Comparison of ENCODE assay signal across 7 cellular contexts in the genomic region with DNA sequence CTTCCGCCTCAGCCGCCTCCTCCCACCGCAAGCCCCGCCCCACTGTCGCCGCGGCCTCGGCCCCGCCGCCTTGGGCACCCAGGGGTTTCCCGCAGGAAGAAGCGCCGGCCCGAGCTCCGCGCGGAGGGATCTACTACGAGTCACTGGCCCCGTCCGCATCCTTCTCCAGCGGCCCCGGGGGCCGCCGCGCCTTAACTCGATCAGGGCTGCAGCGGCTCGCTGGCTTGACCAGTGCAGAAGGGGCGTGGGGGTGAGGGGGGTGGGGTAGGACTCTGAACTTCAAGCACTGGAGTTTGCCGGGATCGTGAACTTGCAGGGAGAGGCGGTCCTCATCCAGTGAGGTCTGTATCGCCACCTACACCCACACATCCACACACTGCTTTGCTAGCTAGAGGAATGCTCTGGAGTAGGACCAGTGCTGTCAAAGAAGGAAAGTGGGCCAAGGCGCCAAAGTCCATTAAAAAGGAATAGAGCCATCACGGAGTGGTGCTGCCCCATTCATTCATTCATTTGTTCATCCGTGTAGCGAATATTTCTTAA.
DNase-seq lines count a peak whose midpoint lies in the region; ATAC-seq and TF ChIP-seq lines count a peak whose summit lies in the region.
"Not testable (repeated sequence)": the region's sequence is repeated elsewhere in the genome, so short reads cannot be mapped to it uniquely, and the experiment has no call there.

No MANE protein-coding gene starts in this region.

- not testable (repeated sequence) for H3K36me3 Mint-ChIP-seq in WTC11; activated naive CD8-positive, alpha-beta T cell treated with anti-CD3 and anti-CD28 coated beads, Interleukin-2, amount 10 ng/mL, durations not matched to agents 7 days and 5 days; memory B cell

- H3K27me3 Mint-ChIP-seq in WTC11 (ENCODE audit: low read depth); activated naive CD8-positive, alpha-beta T cell treated with anti-CD3 and anti-CD28 coated beads, Interleukin-2, amount 10 ng/mL, durations not matched to agents 7 days and 5 days; memory B cell: not testable (repeated sequence)

- POLR2A ChIA-PET in WTC11 (lab: Charles Lee); activated naive CD8-positive, alpha-beta T cell treated with anti-CD3 and anti-CD28 coated beads, Interleukin-2, amount 10 ng/mL, durations not matched to agents 7 days and 5 days (lab: Charles Lee): not testable (repeated sequence)

- not testable (repeated sequence) for H3K9me3 Mint-ChIP-seq in WTC11; activated naive CD8-positive, alpha-beta T cell treated with anti-CD3 and anti-CD28 coated beads, Interleukin-2, amount 10 ng/mL, durations not matched to agents 7 days and 5 days; memory B cell

- not testable (repeated sequence) for DNase-seq in WTC11 (ENCODE audit: low spot score); activated naive CD8-positive, alpha-beta T cell treated with anti-CD3 and anti-CD28 coated beads, Interleukin-2, amount 10 ng/mL, durations not matched to agents 7 days and 5 days; fibroblast of villous mesenchyme (ENCODE audit: low read depth); memory B cell (ENCODE audit: low spot score in 2 of 2); sciatic nerve (ENCODE audit: low spot score)

- not testable (repeated sequence) for TF ChIP-seq CTCF in WTC11 (IDR thresholded peaks at IDR 0.05); fibroblast of villous mesenchyme (IDR thresholded peaks at IDR 0.05; ENCODE audit: insufficient read depth, low read depth, low read length)

- CTCF ChIA-PET in WTC11 (lab: Charles Lee) = not testable (repeated sequence)

- H3K4me1 Mint-ChIP-seq in WTC11; activated naive CD8-positive, alpha-beta T cell treated with anti-CD3 and anti-CD28 coated beads, Interleukin-2, amount 10 ng/mL, durations not matched to agents 7 days and 5 days; memory B cell: not testable (repeated sequence)

- H3K4me3 Mint-ChIP-seq in WTC11 (peak overlapping the region; percentile 60), memory B cell (peak overlapping the region; percentile 72)
- H3K4me3 Mint-ChIP-seq in activated naive CD8-positive, alpha-beta T cell treated with anti-CD3 and anti-CD28 coated beads, Interleukin-2, amount 10 ng/mL, durations not matched to agents 7 days and 5 days = not testable (repeated sequence)

- peak; percentile 63 for ATAC-seq in GM19025 (IDR thresholded peaks at IDR 0.05; ENCODE audit: low read depth, unreplicated experiment)
- peak; percentile 43 for ATAC-seq in HG03442 (IDR thresholded peaks at IDR 0.05; ENCODE audit: unreplicated experiment)
- peak; percentile 95 for ATAC-seq in WTC11
- peak; percentile 63 for ATAC-seq in activated naive CD8-positive, alpha-beta T cell treated with anti-CD3 and anti-CD28 coated beads, Interleukin-2, amount 10 ng/mL, durations not matched to agents 7 days and 5 days (ENCODE audit: low read depth)
- peak; percentile 78 for ATAC-seq in memory B cell (ENCODE audit: low read depth)
- ATAC-seq in sciatic nerve = peak; percentile 79

- H3K27ac Mint-ChIP-seq in WTC11; activated naive CD8-positive, alpha-beta T cell treated with anti-CD3 and anti-CD28 coated beads, Interleukin-2, amount 10 ng/mL, durations not matched to agents 7 days and 5 days; memory B cell: not testable (repeated sequence)

- intact Hi-C loops in sciatic nerve (cut with DNase I) = not testable (repeated sequence)

- H3K4me3 ChIP-seq in fibroblast of villous mesenchyme (ENCODE audit: low read depth, low read length) = peak overlapping the region; percentile 60

Comparison
In these comparisons a context has a peak if more than half of its experiments do, and no peak if none do; other contexts are left out.
1. ATAC-seq: peak in every context shown above with its lines; median percentile 95 in WTC11; 79 in sciatic nerve; 78 in memory B cell; 63 in GM19025; 63 in activated naive CD8-positive, alpha-beta T cell treated with anti-CD3 and anti-CD28 coated beads, Interleukin-2, amount 10 ng/mL, durations not matched to agents 7 days and 5 days; 43 in HG03442.